Comparison of ENCODE assay signal across 7 cellular contexts in the genomic region with DNA sequence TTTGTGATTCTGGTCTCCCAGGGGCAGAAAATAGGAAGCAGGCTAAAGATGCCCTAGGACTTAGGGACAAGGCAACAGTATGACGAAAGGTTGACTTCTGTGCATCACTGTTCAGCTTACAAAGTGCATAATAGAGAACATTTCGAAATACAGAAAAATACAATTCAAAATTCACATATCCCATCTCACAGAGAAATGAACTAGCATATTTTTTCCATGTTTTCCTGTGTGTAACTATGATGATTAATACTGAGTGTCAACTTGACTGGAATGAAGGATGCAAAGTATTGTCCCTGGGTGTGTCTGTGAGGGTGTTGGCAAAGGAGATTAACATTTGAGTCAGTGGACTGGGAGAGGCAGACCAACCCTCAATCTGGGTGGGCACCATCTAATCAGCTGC.
A peak's percentile ranks its signal among the peaks of the same experiment; 100 is the strongest.
DNase-seq lines count a peak whose midpoint lies in the region; ATAC-seq and TF ChIP-seq lines count a peak whose summit lies in the region.
"Not testable (repeated sequence)": the region's sequence is repeated elsewhere in the genome, so short reads cannot be mapped to it uniquely, and the experiment has no call there.

No MANE protein-coding gene starts in this region.

- DNase-seq in AG20443 (ENCODE audit: low spot score): peak; percentile 21
- peak; percentile 3 for DNase-seq in MG63
- DNase-seq in cardiac fibroblast (ENCODE audit: low read depth in 2 of 2): peak; percentile 4 to 55
- DNase-seq in fibroblast of gingiva (ENCODE audit: low read depth): peak; percentile 13
- DNase-seq in foreskin keratinocyte: peak; percentile 40 to 66
- peak; percentile 12 for DNase-seq in stromal cell of bone marrow (ENCODE audit: low read depth)

- not testable (repeated sequence) for H3K4me3 Mint-ChIP-seq in activated T-helper 17 cell treated with anti-CD3 and anti-CD28 coated beads, Interleukin-2, amount 50 U/mL, for 72 hours

- H3K9me3 ChIP-seq in MG63: not testable (repeated sequence)

- not testable (repeated sequence) for H3K27me3 ChIP-seq in MG63, foreskin keratinocyte

- not testable (repeated sequence) for H3K36me3 Mint-ChIP-seq in activated T-helper 17 cell treated with anti-CD3 and anti-CD28 coated beads, Interleukin-2, amount 50 U/mL, for 72 hours (ENCODE audit: low read depth)

- H3K4me3 ChIP-seq in MG63; cardiac fibroblast (replicated peaks in 1 of 2; ENCODE audit: low read depth in 2 of 2, low read length in 2 of 2): not testable (repeated sequence)

- H3K27ac Mint-ChIP-seq in activated T-helper 17 cell treated with anti-CD3 and anti-CD28 coated beads, Interleukin-2, amount 50 U/mL, for 72 hours: peak overlapping the region; percentile 36

- peaks cover 21% of the 10 kb centered on the region for H3K4me1 ChIP-seq in foreskin keratinocyte

- not testable (repeated sequence) for H3K36me3 ChIP-seq in MG63

- H3K9me3 Mint-ChIP-seq in activated T-helper 17 cell treated with anti-CD3 and anti-CD28 coated beads, Interleukin-2, amount 50 U/mL, for 72 hours: peaks cover 10% of the 10 kb centered on the region

- ATAC-seq in activated T-helper 17 cell treated with anti-CD3 and anti-CD28 coated beads, Interleukin-2, amount 50 U/mL, for 72 hours (replicated peaks): not testable (repeated sequence)
- ATAC-seq in foreskin keratinocyte: peak; percentile 66

- not testable (repeated sequence) for H3K4me1 Mint-ChIP-seq in activated T-helper 17 cell treated with anti-CD3 and anti-CD28 coated beads, Interleukin-2, amount 50 U/mL, for 72 hours

- H3K27me3 Mint-ChIP-seq in activated T-helper 17 cell treated with anti-CD3 and anti-CD28 coated beads, Interleukin-2, amount 50 U/mL, for 72 hours: not testable (repeated sequence)

- not testable (repeated sequence) for TF ChIP-seq CTCF in cardiac fibroblast (IDR thresholded peaks at IDR 0.05; ENCODE audit: low read depth, low read length); foreskin keratinocyte (conservative IDR thresholded peaks at IDR 0.05)

- peak overlapping the region; percentile 14 for H3K27ac ChIP-seq in foreskin keratinocyte

Comparison
In these comparisons a context has a peak if more than half of its experiments do, and no peak if none do; other contexts are left out.
1. DNase-seq: peak in every context shown above with its lines; median percentile 53 in foreskin keratinocyte; 30 in cardiac fibroblast; 21 in AG20443; 13 in fibroblast of gingiva; 12 in stromal cell of bone marrow; 3 in MG63.